ENCODE assay signal across 9 cellular contexts in genomic region chr2:225270861-225271260, GRCh38.
A peak's percentile ranks its signal among the peaks of the same experiment; 100 is the strongest.
DNase-seq lines count a peak whose midpoint lies in the region; ATAC-seq, FAIRE-seq and TF ChIP-seq lines count a peak whose summit lies in the region.
"Had no signal": no experiment of that assay in that cellular context is flagged by ENCODE, and none has a peak within 500 bp of the region (broad histone marks: within the 10 kb centered on the region; RNA-seq: fewer than 3 reads in every experiment).

No MANE protein-coding gene starts in this region.

- no peak for DNase-seq in activated CD4-positive, CD25-positive, alpha-beta regulatory T cell (lab: John Stamatoyannopoulos, UW)
- DNase-seq in GM20000 (ENCODE audit: low spot score) (peak; percentile 59), NCI-H524 (lab: John Stamatoyannopoulos, UW) (peak; percentile 34 to 69), K562 (ENCODE audit: extremely low read depth in 1 of 4, low spot score in 3 of 4) (peak in 3 of 4 experiments; percentile 9 to 46 (median 10)), pons (ENCODE audit: low spot score) (peak; percentile 75), endothelial cell (ENCODE audit: low spot score) (no peak)
- DNase-seq: natural killer cell had no signal

- no TSS peak for BruUV-seq in K562 (replicated peaks; lab: Mats Ljungman, UMichigan)

- no peaks in the 10 kb centered on the region for H3K27me3 ChIP-seq in K562 (ENCODE audit: control insufficient read depth in 2 of 2, insufficient read depth in 2 of 2, low read length in 2 of 2)

- H3K4me2 ChIP-seq in K562 (ENCODE audit: insufficient read depth, low read length) = no peak overlapping the region

- no peaks in the 10 kb centered on the region for H3K36me3 ChIP-seq in K562 (ENCODE audit: control insufficient read depth, insufficient read depth, low read length)

- H4K20me1 ChIP-seq in K562 (replicated peaks; ENCODE audit: control insufficient read depth, insufficient read depth, low read length) = no peaks in the 10 kb centered on the region

- H3K27ac ChIP-seq in K562 (ENCODE audit: extremely low read depth, low read depth, low read length) = no peak overlapping the region

- H3K9me1 ChIP-seq in K562 (ENCODE audit: control insufficient read depth, insufficient read depth, low read length) = no peaks in the 10 kb centered on the region

- no peaks in the 10 kb centered on the region for H3K4me1 ChIP-seq in K562 (replicated peaks in 1 of 2; ENCODE audit: control insufficient read depth in 2 of 2, insufficient read depth in 2 of 2, low read length in 2 of 2)

- H2AFZ ChIP-seq in K562 (ENCODE audit: low read depth, low read length) = no peak overlapping the region

- POLR2A ChIA-PET in K562 (lab: Yijun Ruan, JAX) = no interaction called here

- intact Hi-C loops in K562 (cut with micrococcal nuclease) = no loop called here

- no peaks in the 10 kb centered on the region for H3K79me2 ChIP-seq in K562 (ENCODE audit: control insufficient read depth, insufficient read depth, low read length)

- no peak overlapping the region for H3K4me3 ChIP-seq in K562

- no peak overlapping the region for H3K9ac ChIP-seq in K562 (ENCODE audit: insufficient read depth in 1 of 2, low read depth in 2 of 2, low read length in 2 of 2)

- no peaks in the 10 kb centered on the region for H3K27me3 Mint-ChIP-seq in endothelial cell (ENCODE audit: unreplicated experiment)

- H3K9me3 ChIP-seq in K562 (replicated peaks; ENCODE audit: control insufficient read depth, insufficient read depth, low read depth, low read length) = no peaks in the 10 kb centered on the region

- TF ChIP-seq CTCF in GM20000 (IDR thresholded peaks at IDR 0.05; ENCODE audit: extremely low read depth, missing control alignments) = no peak
- TF ChIP-seq CTCF in K562 (IDR thresholded peaks at IDR 0.05 in 2 of 3, conservative IDR thresholded peaks at IDR 0.05 in 1 of 3; ENCODE audit: insufficient read depth in 2 of 3, low read depth in 1 of 3, low read length in 3 of 3) = no peak
- TF ChIP-seq CTCF in endothelial cell (IDR thresholded peaks at IDR 0.05; ENCODE audit: unreplicated experiment) = no peak

- no peak overlapping the region for H3K27ac Mint-ChIP-seq in endothelial cell (ENCODE audit: unreplicated experiment)
- H3K27ac Mint-ChIP-seq: natural killer cell had no signal

- H3K4me3 Mint-ChIP-seq in endothelial cell (ENCODE audit: unreplicated experiment) = no peak overlapping the region
- H3K4me3 Mint-ChIP-seq: natural killer cell had no signal

- FAIRE-seq in K562 (lab: Jason Lieb, UNC) = no peak

- no peak for TF ChIP-seq EP300 in K562 (IDR thresholded peaks at IDR 0.05; ENCODE audit: low read length)

- no peak for TF ChIP-seq RAD21 in K562 (CRISPR knock-in tag; conservative IDR thresholded peaks at IDR 0.05 in 1 of 2, IDR thresholded peaks at IDR 0.05 in 1 of 2)

- 0% methylated on average over 2 of the region's 2 CpGs for WGBS in K562 (ENCODE audit: insufficient coverage, low coverage, missing lambda C conversion rate)

- no peaks in the 10 kb centered on the region for H3K36me3 Mint-ChIP-seq in endothelial cell (ENCODE audit: low read depth, unreplicated experiment)
- H3K36me3 Mint-ChIP-seq: natural killer cell had no signal

- no peaks in the 10 kb centered on the region for H3K4me1 Mint-ChIP-seq in endothelial cell (ENCODE audit: unreplicated experiment)
- H3K4me1 Mint-ChIP-seq: natural killer cell had no signal

- no peaks in the 10 kb centered on the region for H3K9me3 Mint-ChIP-seq in endothelial cell (ENCODE audit: unreplicated experiment)
- H3K9me3 Mint-ChIP-seq: natural killer cell had no signal

- CTCF ChIA-PET in K562 (lab: Yijun Ruan, JAX; ENCODE audit: low intra/inter-chr PET ratio) = no interaction called here

- TF ChIP-seq POLR2A in K562 (conservative IDR thresholded peaks at IDR 0.05) = no peak

- peak; percentile 79 to 83 for ATAC-seq in activated CD4-positive, CD25-positive, alpha-beta regulatory T cell treated with anti-CD3 and anti-CD28 coated beads, Interleukin-2, amount 50 U/mL, for 24 hours
- ATAC-seq in HG03378 (IDR thresholded peaks at IDR 0.05; ENCODE audit: unreplicated experiment) = peak; percentile 100
- peak; percentile 70 for ATAC-seq in K562

- in situ Hi-C loops in K562 (cut with MboI) = no loop called here

TF ChIP-seq in K562, 482 proteins besides CTCF, POLR2A, EP300 and RAD21:
- TF ChIP-seq BRD4 (IDR thresholded peaks at IDR 0.05) = no peak
- no peak for TF ChIP-seq PRDM10 (IDR thresholded peaks at IDR 0.05; ENCODE audit: partially characterized antibody)
- no peak for TF ChIP-seq MEF2D (tag; conservative IDR thresholded peaks at IDR 0.05; ENCODE audit: low read depth)
- 0 out of 2 replicates have a peak, but pooled peaks have one; percentile 35 for TF ChIP-seq NFIX (CRISPR knock-in tag; IDR thresholded peaks at IDR 0.05; ENCODE audit: low read depth)
- peak; percentile 91 for TF ChIP-seq NFIC (IDR thresholded peaks at IDR 0.05)
- TF ChIP-seq SMARCE1 (IDR thresholded peaks at IDR 0.05) = no peak
- no peak for TF ChIP-seq KAT7 (CRISPR knock-in tag; IDR thresholded peaks at IDR 0.05; ENCODE audit: borderline replicate concordance)
- no peak for TF ChIP-seq MXD1 (CRISPR knock-in tag; IDR thresholded peaks at IDR 0.05; ENCODE audit: borderline replicate concordance, poor library complexity, severe bottlenecking)
- TF ChIP-seq MEIS2 (IDR thresholded peaks at IDR 0.05; ENCODE audit: partially characterized antibody) = no peak
- TF ChIP-seq JUND (IDR thresholded peaks at IDR 0.05; ENCODE audit: borderline replicate concordance, low read depth, low read length) = peak; percentile 48; the same call in 1 of the 2 replicates
- TF ChIP-seq JUND (tag; IDR thresholded peaks at IDR 0.05; ENCODE audit: borderline replicate concordance, low read depth, low read length) = no peak
TF ChIP-seq in K562: peak in this region for 3.

Comparison
In these comparisons a context has a peak if more than half of its experiments do, and no peak if none do; other contexts are left out.
1. DNase-seq: peak in GM20000 (single experiment), NCI-H524 (2 of 2), K562 (3 of 4) and pons (single experiment); none in activated CD4-positive, CD25-positive, alpha-beta regulatory T cell (0 of 4) and endothelial cell (single experiment).
2. Peak in every context shown above with its lines, with median percentiles within 50 percentile points of each other: ATAC-seq.